Comparison of ENCODE assay signal across 8 cellular contexts in the genomic region with DNA sequence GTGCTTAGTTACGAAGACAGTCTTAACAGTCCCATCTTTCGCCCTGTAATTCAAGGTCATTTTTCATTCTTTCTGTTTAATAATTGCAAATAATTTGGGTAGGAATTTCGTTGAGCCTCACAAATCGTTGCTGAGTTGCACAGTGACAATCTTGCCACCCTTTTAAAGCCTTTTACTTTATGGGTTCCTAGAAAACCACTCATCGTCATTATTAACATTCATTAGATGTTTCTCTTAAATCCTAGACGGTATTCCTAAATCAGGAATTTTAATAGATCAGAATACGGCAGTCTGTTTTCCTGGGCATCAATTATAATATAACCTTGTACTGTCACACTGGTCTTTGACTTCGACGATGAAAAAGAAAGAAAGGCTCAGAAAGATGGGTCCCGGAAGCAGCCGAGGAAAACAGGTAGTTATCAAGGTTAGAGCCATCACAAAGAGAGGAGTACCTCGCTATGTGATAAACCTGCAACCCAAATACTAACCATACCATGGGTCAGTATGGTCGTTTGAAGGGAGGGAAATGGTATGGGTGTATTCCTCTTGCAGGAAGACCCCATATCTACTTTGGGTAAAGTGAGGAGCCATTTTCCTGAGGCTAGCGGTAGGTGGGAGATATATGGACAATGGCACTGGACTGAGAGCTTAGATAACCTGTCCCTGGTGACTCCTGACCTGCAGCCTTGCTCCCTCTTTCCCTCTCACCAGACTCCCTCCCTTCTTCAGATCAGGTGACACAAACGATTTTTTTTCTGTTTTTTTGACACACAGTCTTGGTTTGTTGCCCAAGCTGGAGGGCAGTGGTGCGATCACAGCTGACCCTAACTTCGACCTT. TPM values are rescaled to one million over a fixed set of nuclear protein-coding genes. Genes with fewer than 3 reads are reported as not detected.
DNase-seq lines count a peak whose midpoint lies in the region; ATAC-seq and TF ChIP-seq lines count a peak whose summit lies in the region.

No MANE protein-coding gene starts in this region.

- peak overlapping the region; percentile 100 for H3K27ac Mint-ChIP-seq in naive thymus-derived CD4-positive, alpha-beta T cell

- peaks cover 23 to 40% of the 10 kb centered on the region in 2 donors for H3K4me1 ChIP-seq in naive thymus-derived CD4-positive, alpha-beta T cell (ENCODE audit: control insufficient read depth in 2 of 2, insufficient read depth in 2 of 2, low read length in 2 of 2)

- no peaks in the 10 kb centered on the region for H3K9me3 ChIP-seq in naive thymus-derived CD4-positive, alpha-beta T cell (ENCODE audit: control insufficient read depth in 2 of 3, low read length in 3 of 3)

- peak overlapping the region; percentile 83 for H3K4me3 ChIP-seq in coronary artery
- H3K4me3 ChIP-seq in naive thymus-derived CD4-positive, alpha-beta T cell (ENCODE audit: low read length), result peak overlapping the region; percentile 98

- peaks cover 0 to 6% (median 0%) of the 10 kb centered on the region in 11 donors for H3K9me3 Mint-ChIP-seq in naive thymus-derived CD4-positive, alpha-beta T cell

- H3K27ac ChIP-seq in coronary artery, result peak overlapping the region; percentile 92 to 96
- peak overlapping the region; percentile 98 for H3K27ac ChIP-seq in naive thymus-derived CD4-positive, alpha-beta T cell (ENCODE audit: low read depth, low read length)

- TF ChIP-seq CTCF in coronary artery (IDR thresholded peaks at IDR 0.05), result no peak

- peaks cover 0 to 3% (median 0%) of the 10 kb centered on the region in 5 donors for H3K27me3 Mint-ChIP-seq in naive thymus-derived CD4-positive, alpha-beta T cell

- no peaks in the 10 kb centered on the region for H3K27me3 ChIP-seq in naive thymus-derived CD4-positive, alpha-beta T cell (ENCODE audit: control insufficient read depth in 2 of 2, insufficient read depth in 2 of 2, low read length in 2 of 2)

- H3K36me3 ChIP-seq in naive thymus-derived CD4-positive, alpha-beta T cell (ENCODE audit: control insufficient read depth in 2 of 3, insufficient read depth in 3 of 3, low read length in 3 of 3), result peaks cover 0 to 5% (median 0%) of the 10 kb centered on the region in 3 experiments

- intact Hi-C loops in naive thymus-derived CD4-positive, alpha-beta T cell (cut with micrococcal nuclease), result loop anchor here (1.0 to 10.0 kb wide), 11 partner anchors 17 to 1261 kb away; a partner anchor contains a TSS

- peaks cover 27 to 50% (median 39%) of the 10 kb centered on the region in 7 donors for H3K4me1 Mint-ChIP-seq in naive thymus-derived CD4-positive, alpha-beta T cell

- peaks cover 0 to 17% (median 4%) of the 10 kb centered on the region in 5 donors for H3K36me3 Mint-ChIP-seq in naive thymus-derived CD4-positive, alpha-beta T cell

- no peak for ATAC-seq in naive thymus-derived CD4-positive, alpha-beta T cell
- ATAC-seq in GM21360 (IDR thresholded peaks at IDR 0.05; ENCODE audit: unreplicated experiment), result no peak

- CTCF ChIA-PET in naive thymus-derived CD4-positive, alpha-beta T cell (lab: Charles Lee), result interaction anchor here (1.0 to 1.5 kb wide), 3 partner anchors 17 to 64 kb away, joined by 3 to 6 read pairs (median 5); a partner anchor contains a TSS

- peak overlapping the region; percentile 88 to 100 (median 98) for H3K4me3 Mint-ChIP-seq in naive thymus-derived CD4-positive, alpha-beta T cell

- DNase-seq in NCI-H1105 treated with DMSO at 0.1 percent for 48 hours (lab: John Stamatoyannopoulos, UW) (peak; percentile 23), NCI-H1105 (lab: John Stamatoyannopoulos, UW) (no peak), NCI-H146 (lab: John Stamatoyannopoulos, UW) (peak; percentile 25), coronary artery (ENCODE audit: low spot score) (no peak), NCI-H1092 (lab: John Stamatoyannopoulos, UW) (no peak), HCEC 1CT (no peak)
- peak in 4 of 9 donors; percentile 9 to 28 (median 14) for DNase-seq in naive thymus-derived CD4-positive, alpha-beta T cell

- POLR2A ChIA-PET in naive thymus-derived CD4-positive, alpha-beta T cell (lab: Charles Lee), result interaction anchor here (0.6 to 9.5 kb wide), 22 partner anchors 11 to 412 kb away, joined by 3 to 176 read pairs (median 4); a partner anchor contains a TSS

RNA-seq across cellular contexts. Expression of a gene that starts 1.0 kb away (rescaled TPM):
- total RNA-seq in naive thymus-derived CD4-positive, alpha-beta T cell, result 100 to 1,000 TPM; 330 to 737 (median 528) TPM
- polyA plus RNA-seq in naive thymus-derived CD4-positive, alpha-beta T cell, result 100 to 1,000 TPM; 130 to 145 TPM

RNA-seq across cellular contexts. Expression of a gene that starts 17.5 kb away (rescaled TPM):
- 10 to 100 TPM; 22.9 to 57.2 (median 30.5) TPM for total RNA-seq in naive thymus-derived CD4-positive, alpha-beta T cell
- polyA plus RNA-seq in naive thymus-derived CD4-positive, alpha-beta T cell, result 10 to 100 TPM; 31.9 to 54.9 TPM

Comparison
In these comparisons a context has a peak if more than half of its experiments do, and no peak if none do; other contexts are left out.
1. DNase-seq: peak in NCI-H1105 treated with DMSO at 0.1 percent for 48 hours (single experiment) and NCI-H146 (single experiment); none in NCI-H1105 (single experiment), coronary artery (single experiment), NCI-H1092 (single experiment) and HCEC 1CT (single experiment).